ENCODE assay signal across 8 cellular contexts in genomic region chr22:43812149-43812842, GRCh38. TPM values are rescaled to one million over a fixed set of nuclear protein-coding genes. Genes with fewer than 3 reads are reported as not detected.
DNase-seq lines count a peak whose midpoint lies in the region; ATAC-seq, FAIRE-seq and TF ChIP-seq lines count a peak whose summit lies in the region.

TSS of gene EFCAB6 (minus strand) at chr22:43812305. CDS start at chr22:43782318, 29,987 bp downstream.

- POLR2A ChIA-PET in CD8-positive, alpha-beta T cell (lab: Charles Lee): interaction anchor here (0.6 kb wide), 1 partner anchor 203 kb away, joined by 6 read pairs; no protein-coding TSS in a partner anchor
- POLR2A ChIA-PET in OCI-LY7 (lab: Charles Lee): no interaction called here

- TF ChIP-seq CTCF in CD8-positive, alpha-beta T cell (IDR thresholded peaks at IDR 0.05): no peak
- TF ChIP-seq CTCF in GM20000 (IDR thresholded peaks at IDR 0.05; ENCODE audit: extremely low read depth, missing control alignments) (no peak), OCI-LY7 (conservative IDR thresholded peaks at IDR 0.05; ENCODE audit: low read length) (no peak), epithelial cell of proximal tubule (conservative IDR thresholded peaks at IDR 0.05; ENCODE audit: low read depth, low read length) (no peak)

- peak within 1 kb of the TSS; percentile 85 for H3K27ac Mint-ChIP-seq in CD8-positive, alpha-beta T cell

- FAIRE-seq in HTR-8/SVneo (lab: Jason Lieb, UNC): no peak

- no peaks in the 10 kb centered on the region for H3K27me3 ChIP-seq in CD8-positive, alpha-beta T cell (ENCODE audit: insufficient read depth, low read length)

- intact Hi-C loops in CD8-positive, alpha-beta T cell (cut with DNase I, micrococcal nuclease): loop anchor here (1.0 to 10.0 kb wide), 4 partner anchors 143 to 813 kb away; partner anchors contain the start of genes SAMM50 (in 2 of the 2) and PARVG (in 1 of the 2)
- intact Hi-C loops in OCI-LY7 (cut with micrococcal nuclease; ENCODE audit: unreplicated experiment): no loop called here

- H3K79me2 ChIP-seq in OCI-LY7 (ENCODE audit: insufficient read depth, low read depth, low read length): peaks cover 4% of the 10 kb centered on the region; the same call in 1 of the 2 replicates

- peak within 1 kb of the TSS; percentile 46 for H3K27ac ChIP-seq in CD8-positive, alpha-beta T cell (ENCODE audit: low read depth, low read length)
- H3K27ac ChIP-seq in OCI-LY7 (ENCODE audit: low read depth, low read length, poor library complexity, severe bottlenecking): peak within 1 kb of the TSS; percentile 19

- H3K4me3 Mint-ChIP-seq in CD8-positive, alpha-beta T cell: peak within 1 kb of the TSS; percentile 95

- H3K9me3 Mint-ChIP-seq in CD8-positive, alpha-beta T cell: no peaks in the 10 kb centered on the region

- H3K9me3 ChIP-seq in CD8-positive, alpha-beta T cell (ENCODE audit: low read length): no peaks in the 10 kb centered on the region
- H3K9me3 ChIP-seq in OCI-LY7 (ENCODE audit: low read length): no peaks in the 10 kb centered on the region

- H4K20me1 ChIP-seq in OCI-LY7 (ENCODE audit: insufficient read depth, low read length): no peaks in the 10 kb centered on the region

- TSS peak; percentile 77 for BruUV-seq in OCI-LY7 (replicated peaks; lab: Mats Ljungman, UMichigan)

- H3K36me3 ChIP-seq in CD8-positive, alpha-beta T cell (ENCODE audit: insufficient read depth, low read length): no peaks in the 10 kb centered on the region
- H3K36me3 ChIP-seq in OCI-LY7 (ENCODE audit: insufficient read depth, low read length): no peaks in the 10 kb centered on the region

- H3K9me2 ChIP-seq in OCI-LY7 (ENCODE audit: insufficient read depth, low read length): no peaks in the 10 kb centered on the region

- peaks cover 27% of the 10 kb centered on the region for H3K4me1 Mint-ChIP-seq in CD8-positive, alpha-beta T cell (ENCODE audit: low read depth)

- H2AFZ ChIP-seq in OCI-LY7 (ENCODE audit: low read length): peak within 1 kb of the TSS; percentile 91

- H3K4me3 ChIP-seq in CD8-positive, alpha-beta T cell (ENCODE audit: low read depth, low read length): peak within 1 kb of the TSS; percentile 84
- H3K4me3 ChIP-seq in OCI-LY7 (ENCODE audit: low read depth, low read length, poor library complexity, severe bottlenecking) (peak within 1 kb of the TSS; percentile 88), epithelial cell of proximal tubule (ENCODE audit: low read depth, low read length) (peak within 1 kb of the TSS; percentile 77)

- H3K27me3 Mint-ChIP-seq in CD8-positive, alpha-beta T cell (ENCODE audit: low read depth): peaks cover 2% of the 10 kb centered on the region

- CTCF ChIA-PET in CD8-positive, alpha-beta T cell (lab: Charles Lee): no interaction called here
- CTCF ChIA-PET in OCI-LY7 (lab: Charles Lee; ENCODE audit: unreplicated experiment): no interaction called here

- peak; percentile 91 for ATAC-seq in CD8-positive, alpha-beta T cell

- DNase-seq in CD8-positive, alpha-beta T cell: peak; percentile 69 to 93 (median 88)
- DNase-seq in GM20000 (ENCODE audit: low spot score) (peak; percentile 95), HTR-8/SVneo (ENCODE audit: insufficient read length, low spot score) (peak; percentile 96), OCI-LY7 (ENCODE audit: low spot score) (peak; percentile 95), activated T-cell treated with anti-CD3 and anti-CD28 coated beads for 4 hours (peak; percentile 88), epithelial cell of proximal tubule (ENCODE audit: low read depth) (peak; percentile 49), mucosa of gallbladder (ENCODE audit: low spot score) (peak; percentile 94)
- DNase-seq in stimulated activated CD8-positive, alpha-beta memory T cell treated with anti-CD3 and anti-CD28 coated beads, Interleukin-4, amount 100 ng/mL, for 1 hour (ENCODE audit: low read depth in 2 of 2, low spot score in 1 of 2): peak; percentile 79 to 84

- H3K36me3 Mint-ChIP-seq in CD8-positive, alpha-beta T cell: peaks cover 9% of the 10 kb centered on the region

- H3K4me2 ChIP-seq in OCI-LY7 (ENCODE audit: low read length): peak within 1 kb of the TSS; percentile 88

- H3K4me1 ChIP-seq in CD8-positive, alpha-beta T cell (ENCODE audit: insufficient read depth, low read length): peaks cover 15% of the 10 kb centered on the region
- peaks cover 8% of the 10 kb centered on the region for H3K4me1 ChIP-seq in OCI-LY7 (ENCODE audit: insufficient read depth, low read length, poor library complexity, severe bottlenecking)

RNA-seq across cellular contexts. Expression of gene EFCAB6, which starts in this region (rescaled TPM):
- under 1 TPM in 1 of 2 experiments, not detected in 1; 0.22 TPM for total RNA-seq in CD8-positive, alpha-beta T cell
- total RNA-seq in OCI-LY7 (2014; rRNA removed; shearing (Covaris generic)): 0.13 TPM in 1 of 2 replicates, not detected in the other
- total RNA-seq in OCI-LY7 (2022) (not detected in 2 replicates), epithelial cell of proximal tubule (0.07 and 0.23 TPM in 2 replicates), mucosa of gallbladder (4.1 TPM)

Comparison
In these comparisons a context has a peak if more than half of its experiments do, and no peak if none do; other contexts are left out.
1. Peak in every context shown above with its lines: DNase-seq, ATAC-seq, H3K4me3 ChIP-seq and H3K27ac ChIP-seq.
2. Peak in DNase-seq, ATAC-seq, H3K4me3 ChIP-seq and H3K27ac ChIP-seq in CD8-positive, alpha-beta T cell; RNA of the gene not detected or under 1 TPM.
3. Peak in DNase-seq, H3K4me3 ChIP-seq, H3K27ac ChIP-seq and H3K4me2 ChIP-seq in OCI-LY7; RNA of the gene not detected or under 1 TPM.
4. Peak in DNase-seq and H3K4me3 ChIP-seq in epithelial cell of proximal tubule; RNA of the gene not detected or under 1 TPM.